ENCODE assay signal across 8 cellular contexts in genomic region chr5:95284512-95285405, GRCh38. TPM values are rescaled to one million over a fixed set of nuclear protein-coding genes. Genes with fewer than 3 reads are reported as not detected.
DNase-seq lines count a peak whose midpoint lies in the region; ATAC-seq and TF ChIP-seq lines count a peak whose summit lies in the region.

TSS of gene MCTP1 (minus strand) at chr5:95285094.

- no peak within 1 kb of the TSS for H3K27ac Mint-ChIP-seq in HFFc6

- H3K27ac ChIP-seq in right atrium auricular region (no peak within 1 kb of the TSS), prostate gland (peak within 1 kb of the TSS; percentile 10 to 31)

- no peaks in the 10 kb centered on the region for H3K36me3 Mint-ChIP-seq in HFFc6 (ENCODE audit: low read depth)

- H3K9me3 ChIP-seq in adipocyte (ENCODE audit: control insufficient read depth, low read length) (no peaks in the 10 kb centered on the region), right atrium auricular region (no peaks in the 10 kb centered on the region), prostate gland (no peaks in the 10 kb centered on the region)

- H3K4me1 Mint-ChIP-seq in HFFc6 (ENCODE audit: low read depth) = peaks cover 13% of the 10 kb centered on the region; the same call in 1 of the 2 replicates

- no peak for ATAC-seq in GM21447 (IDR thresholded peaks at IDR 0.05; ENCODE audit: unreplicated experiment)

- H3K4me3 ChIP-seq in adipocyte (ENCODE audit: low read length) = peak within 1 kb of the TSS; percentile 78
- H3K4me3 ChIP-seq in right atrium auricular region = peak within 1 kb of the TSS; percentile 31 to 57
- peak within 1 kb of the TSS; percentile 45 to 50 for H3K4me3 ChIP-seq in prostate gland

- H3K4me3 Mint-ChIP-seq in HFFc6 = peak within 1 kb of the TSS; percentile 64

- DNase-seq in NCI-H82 (lab: John Stamatoyannopoulos, UW) (peak; percentile 53), NCI-H82 treated with DMSO at 0.1 percent for 48 hours (lab: John Stamatoyannopoulos, UW; ENCODE audit: unreplicated experiment) (no peak), HFFc6 (no peak), NCI-H2227 (lab: John Stamatoyannopoulos, UW; ENCODE audit: unreplicated experiment) (peak; percentile 64), adipocyte (ENCODE audit: low read depth) (peak; percentile 37), right atrium auricular region (ENCODE audit: low spot score) (no peak), prostate gland (ENCODE audit: low spot score) (no peak)

- H3K9ac ChIP-seq in adipocyte (ENCODE audit: low read length) = no peak within 1 kb of the TSS

- no peak for TF ChIP-seq CTCF in HFFc6 (IDR thresholded peaks at IDR 0.05)
- no peak for TF ChIP-seq CTCF in right atrium auricular region (IDR thresholded peaks at IDR 0.05)
- TF ChIP-seq CTCF in prostate gland (IDR thresholded peaks at IDR 0.05) = no peak

- no peaks in the 10 kb centered on the region for H3K9me3 Mint-ChIP-seq in HFFc6

- TF ChIP-seq POLR2A in prostate gland (IDR thresholded peaks at IDR 0.05) = no peak

- intact Hi-C loops in prostate gland (cut with DNase I) = no loop called here

- H3K36me3 ChIP-seq in adipocyte (ENCODE audit: control insufficient read depth, insufficient read depth, low read length, severe bottlenecking) (no peaks in the 10 kb centered on the region), right atrium auricular region (no peaks in the 10 kb centered on the region), prostate gland (no peaks in the 10 kb centered on the region)

- peaks cover 33% of the 10 kb centered on the region for H3K27me3 Mint-ChIP-seq in HFFc6 (ENCODE audit: insufficient read depth)

- WGBS in prostate gland = under 1% methylated on average over 91 of the region's 91 CpGs

- H3K27me3 ChIP-seq in adipocyte (replicated peaks; ENCODE audit: control insufficient read depth, insufficient read depth, low read length) (peaks cover 66% of the 10 kb centered on the region), right atrium auricular region (peaks cover 28% of the 10 kb centered on the region in 2 donors), prostate gland (replicated peaks; ENCODE audit: insufficient read depth) (no peaks in the 10 kb centered on the region)

- peaks cover 10% of the 10 kb centered on the region for H3K4me1 ChIP-seq in adipocyte (ENCODE audit: control insufficient read depth, insufficient read depth, low read length)
- H3K4me1 ChIP-seq in right atrium auricular region = peaks cover 0 to 28% of the 10 kb centered on the region in 2 donors
- H3K4me1 ChIP-seq in prostate gland (replicated peaks) = peaks cover 3% of the 10 kb centered on the region

RNA-seq across cellular contexts. Expression of gene MCTP1, which starts in this region (rescaled TPM):
- total RNA-seq in HFFc6 (2021; fragmentation: NEBNext Ultra II Directional; extraction: Animal tissue kit (Norgen Biotek cat#: 25700)) = 1 to 10 TPM; 1.0 to 5.2 (median 3.9) TPM
- 10 to 100 TPM in 1 of 2 donors, 1 to 10 TPM in 1; 5.1 to 10.0 TPM for total RNA-seq in right atrium auricular region
- 1 to 10 TPM; 3.3 to 5.0 TPM for total RNA-seq in prostate gland

Comparison
In these comparisons a context has a peak if more than half of its experiments do, and no peak if none do; other contexts are left out.
1. DNase-seq: peak in NCI-H82 (single experiment), NCI-H2227 (single experiment) and adipocyte (single experiment); none in NCI-H82 treated with DMSO at 0.1 percent for 48 hours (single experiment), HFFc6 (single experiment), right atrium auricular region (single experiment) and prostate gland (single experiment).
2. H3K27ac ChIP-seq: peak in prostate gland (2 of 2); none in right atrium auricular region (0 of 2).
3. Peak in every context shown above with its lines, with median percentiles within 50 percentile points of each other: H3K4me3 ChIP-seq.